ENCODE assay signal across 4 cellular contexts in genomic region chr14:106366971-106367370, GRCh38.
DNase-seq lines count a peak whose midpoint lies in the region; ATAC-seq and TF ChIP-seq lines count a peak whose summit lies in the region.
"Not testable (repeated sequence)": the region's sequence is repeated elsewhere in the genome, so short reads cannot be mapped to it uniquely, and the experiment has no call there.

No MANE protein-coding gene starts in this region.

- not testable (repeated sequence) for H3K36me3 Mint-ChIP-seq in osteocyte (ENCODE audit: unreplicated experiment)

- H3K9ac ChIP-seq in DND-41 (ENCODE audit: low read depth, low read length), result not testable (repeated sequence)

- not testable (repeated sequence) for H3K9me3 ChIP-seq in DND-41 (ENCODE audit: insufficient read depth, low read length, severe bottlenecking); mucosa of descending colon; aorta (ENCODE audit: control insufficient read depth, low read length)

- H3K36me3 ChIP-seq in DND-41 (ENCODE audit: insufficient read depth, low read length), result peaks cover 34% of the 10 kb centered on the region
- not testable (repeated sequence) for H3K36me3 ChIP-seq in mucosa of descending colon (ENCODE audit: low read depth); aorta (ENCODE audit: control insufficient read depth in 1 of 2, insufficient read depth in 2 of 2, low read length in 1 of 2)

- not testable (repeated sequence) for H3K4me1 Mint-ChIP-seq in osteocyte (ENCODE audit: unreplicated experiment)

- H3K27me3 ChIP-seq in DND-41 (ENCODE audit: insufficient read depth, low read length, poor library complexity); aorta (ENCODE audit: control insufficient read depth in 1 of 2, insufficient read depth in 2 of 2, low read length in 1 of 2): not testable (repeated sequence)

- H4K20me1 ChIP-seq in DND-41 (ENCODE audit: insufficient read depth, low read length), result not testable (repeated sequence)

- H2AFZ ChIP-seq in DND-41 (ENCODE audit: low read depth, low read length), result not testable (repeated sequence)

- not testable (repeated sequence) for H3K27me3 Mint-ChIP-seq in osteocyte (ENCODE audit: unreplicated experiment)

- H3K9me3 Mint-ChIP-seq in osteocyte (ENCODE audit: unreplicated experiment), result peaks cover 59% of the 10 kb centered on the region

- not testable (repeated sequence) for H3K4me3 ChIP-seq in DND-41 (ENCODE audit: low read depth in 1 of 2, low read length in 2 of 2); mucosa of descending colon; aorta (ENCODE audit: low read length in 2 of 2)

- not testable (repeated sequence) for H3K4me2 ChIP-seq in DND-41 (ENCODE audit: insufficient read depth, low read length)

- H3K27ac ChIP-seq in DND-41 (ENCODE audit: low read length), result 0 out of 2 replicates have a peak overlapping the region, but pooled peaks have one; percentile 55
- not testable (repeated sequence) for H3K27ac ChIP-seq in aorta (ENCODE audit: low read depth in 1 of 2, low read length in 2 of 2)

- H3K4me3 Mint-ChIP-seq in osteocyte (ENCODE audit: unreplicated experiment), result not testable (repeated sequence)

- peaks cover 14% of the 10 kb centered on the region for H3K4me1 ChIP-seq in DND-41 (ENCODE audit: insufficient read depth, low read length)
- H3K4me1 ChIP-seq in mucosa of descending colon (ENCODE audit: low read depth); aorta (ENCODE audit: control insufficient read depth in 1 of 2, insufficient read depth in 2 of 2, low read length in 2 of 2): not testable (repeated sequence)

- not testable (repeated sequence) for TF ChIP-seq CTCF in DND-41 (IDR thresholded peaks at IDR 0.05; ENCODE audit: borderline replicate concordance, extremely low read depth, low read length, poor library complexity, severe bottlenecking); mucosa of descending colon (IDR thresholded peaks at IDR 0.05); osteocyte (IDR thresholded peaks at IDR 0.05)

- WGBS in aorta, 2 donors, result 21 to 47% methylated on average over 1 of the region's 1 CpG

- peak; percentile 13 for DNase-seq in DND-41
- DNase-seq in mucosa of descending colon, aorta: not testable (repeated sequence)
- DNase-seq in osteocyte (ENCODE audit: extremely low spot score, unreplicated experiment), result peak; percentile 82

- not testable (repeated sequence) for H3K27ac Mint-ChIP-seq in osteocyte (ENCODE audit: unreplicated experiment)

- peak; percentile 20; the same call in 1 of the 3 replicates for ATAC-seq in DND-41 (ENCODE audit: insufficient read depth, low read depth)
- ATAC-seq in mucosa of descending colon, result peak; percentile 14
- ATAC-seq in aorta (ENCODE audit: low FRiP score), result peak; percentile 55

- H3K79me2 ChIP-seq in DND-41 (ENCODE audit: insufficient read depth, low read length), result peaks cover 13% of the 10 kb centered on the region

- intact Hi-C loops in mucosa of descending colon (cut with DNase I, micrococcal nuclease); aorta (cut with DNase I): not testable (repeated sequence)
